14 cellular contexts compared by ENCODE assay signal in the genomic region with DNA sequence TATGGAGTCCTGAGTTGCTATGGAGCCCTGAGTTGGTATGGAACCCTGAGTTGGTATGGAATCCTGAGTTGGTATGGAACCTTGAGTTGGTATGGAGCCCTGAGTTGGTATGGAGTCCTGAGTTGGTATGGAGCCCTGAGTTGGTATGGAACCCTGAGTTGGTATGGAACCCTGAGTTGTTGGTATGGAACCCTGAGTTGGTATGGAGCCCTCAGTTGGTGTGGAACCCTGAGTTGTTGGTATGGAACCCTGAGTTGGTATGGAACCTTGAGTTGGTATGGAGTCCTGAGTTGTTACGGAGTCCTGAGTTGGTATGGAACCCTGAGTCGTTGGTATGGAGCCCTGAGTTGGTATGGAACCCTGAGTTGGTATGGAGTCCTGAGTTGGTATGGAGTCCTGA. TPM values are rescaled to one million over a fixed set of nuclear protein-coding genes. Genes with fewer than 3 reads are reported as not detected.
"Had no signal": no experiment of that assay in that cellular context is flagged by ENCODE, and none has a peak within 500 bp of the region (broad histone marks: within the 10 kb centered on the region; RNA-seq: fewer than 3 reads in every experiment).

No MANE protein-coding gene starts in this region.

RNA-seq across cellular contexts. Expression of a gene that starts 13.6 kb away (rescaled TPM):
- total RNA-seq: activated B cell treated with CpG ODN at 0.5 μM for 24 hours; activated CD4-positive, alpha-beta memory T cell treated with anti-CD3 and anti-CD28 coated beads for 36 hours; activated CD4-positive, alpha-beta memory T cell treated with anti-CD3 and anti-CD28 coated beads, Interleukin-2, amount 10 ng/mL, durations not matched to agents 7 days and 5 days; activated CD4-positive, alpha-beta T cell treated with anti-CD3 and anti-CD28 coated beads for 36 hours; activated CD4-positive, alpha-beta T cell treated with anti-CD3 and anti-CD28 coated beads, Interleukin-2, amount 10 ng/mL, durations not matched to agents 24 days and 14 days; activated CD4-positive, alpha-beta T cell treated with anti-CD3 and anti-CD28 coated beads, Interleukin-2, amount 10 ng/mL, durations not matched to agents 7 days and 5 days; activated CD8-positive, alpha-beta memory T cell treated with anti-CD3 and anti-CD28 coated beads for 36 hours; activated CD8-positive, alpha-beta memory T cell treated with anti-CD3 and anti-CD28 coated beads, Interleukin-2, amount 10 ng/mL, durations not matched to agents 7 days and 5 days; activated CD8-positive, alpha-beta T cell treated with anti-CD3 and anti-CD28 coated beads for 36 hours; activated CD8-positive, alpha-beta T cell treated with anti-CD3 and anti-CD28 coated beads, Interleukin-2, amount 10 ng/mL, durations not matched to agents 7 days and 5 days; T-cell; T-helper 1 cell treated with Interleukin-12 subunit alpha and Interleukin-12 subunit beta and Interleukin-4 antibody, amounts not matched to agents 30 ng/mL and 1 ng/mL, for 36 hours; T-helper 17 cell; T-helper 2 cell treated with Interferon-gamma antibody and Interleukin-4, amounts not matched to agents 100 ng/mL and 5 ng/mL, for 36 hours had no signal
